In genomic region chr9:92534199-92535159, GRCh38 we compare ENCODE assay signal across 11 cellular contexts. TPM values are rescaled to one million over a fixed set of nuclear protein-coding genes. Genes with fewer than 3 reads are reported as not detected.
A peak's percentile ranks its signal among the peaks of the same experiment; 100 is the strongest.
DNase-seq lines count a peak whose midpoint lies in the region; ATAC-seq, FAIRE-seq and TF ChIP-seq lines count a peak whose summit lies in the region.
"Had no signal": no experiment of that assay in that cellular context is flagged by ENCODE, and none has a peak within 500 bp of the region (broad histone marks: within the 10 kb centered on the region; RNA-seq: fewer than 3 reads in every experiment).

No MANE protein-coding gene starts in this region.

- peak overlapping the region; percentile 28; the same call in 1 of the 2 replicates for H3K4me2 ChIP-seq in HepG2 (ENCODE audit: low read depth, low read length)

- POLR2A ChIA-PET in MCF 10A (lab: Yijun Ruan, JAX) (interaction anchor here (0.9 to 2.1 kb wide), 5 partner anchors 9 to 67 kb away, joined by 3 to 6 read pairs (median 4); no protein-coding TSS in a partner anchor), HepG2 (lab: Yijun Ruan, JAX) (no interaction called here)

- H3K4me3 ChIP-seq in breast epithelium (peak overlapping the region; percentile 14 to 57 (median 30)), SJSA1 (peak overlapping the region; percentile 4; the same call in 1 of the 2 replicates), HepG2 (replicated peaks in 1 of 3; ENCODE audit: insufficient read depth in 1 of 3, low read depth in 2 of 3, low read length in 3 of 3) (no peak overlapping the region), aorta (ENCODE audit: low read length in 2 of 2) (peak overlapping the region; percentile 67 to 76)
- H3K4me3 ChIP-seq: colonic mucosa had no signal

- no peak overlapping the region for H3K27ac Mint-ChIP-seq in MCF 10A (ENCODE audit: low read depth, unreplicated experiment)

- 49% methylated on average over 3 of the region's 4 CpGs for WGBS in HepG2 (ENCODE audit: low lambda C conversion rate)
- 49 to 70% methylated on average over 4 of the region's 4 CpGs for WGBS in aorta, 2 donors

- H3K36me3 Mint-ChIP-seq in MCF 10A (ENCODE audit: insufficient read depth, unreplicated experiment) = no peaks in the 10 kb centered on the region

- H3K27me3 Mint-ChIP-seq in MCF 10A (ENCODE audit: insufficient read depth, unreplicated experiment) = no peaks in the 10 kb centered on the region

- CTCF ChIA-PET in MCF 10A (lab: Yijun Ruan, JAX) (interaction anchor here (1.1 kb wide), 2 partner anchors 10 to 13 kb away, joined by 3 read pairs; no protein-coding TSS in a partner anchor), HepG2 (lab: Yijun Ruan, JAX; ENCODE audit: low intra/inter-chr PET ratio, low total read pairs) (no interaction called here)

- H3K27me3 ChIP-seq in breast epithelium (no peaks in the 10 kb centered on the region), SJSA1 (replicated peaks) (no peaks in the 10 kb centered on the region), HepG2 (ENCODE audit: control insufficient read depth in 1 of 2, insufficient read depth in 2 of 2, low read length in 2 of 2) (no peaks in the 10 kb centered on the region), aorta (ENCODE audit: control insufficient read depth in 1 of 2, insufficient read depth in 2 of 2, low read length in 1 of 2) (no peaks in the 10 kb centered on the region)
- H3K27me3 ChIP-seq: colonic mucosa had no signal

- ATAC-seq in HepG2 (peak; percentile 30; the same call in 1 of the 3 replicates), aorta (ENCODE audit: low FRiP score) (no peak), GM18873 (IDR thresholded peaks at IDR 0.05; ENCODE audit: low FRiP score, unreplicated experiment) (no peak)

- no peaks in the 10 kb centered on the region for H4K20me1 ChIP-seq in HepG2 (ENCODE audit: insufficient read depth, low read length)

- TF ChIP-seq EP300 in HepG2 (IDR thresholded peaks at IDR 0.05; ENCODE audit: low read depth in 2 of 2, low read length in 2 of 2) (no peak), HepG2 (CRISPR knock-in tag; IDR thresholded peaks at IDR 0.05; ENCODE audit: borderline replicate concordance) (no peak)

- H2AFZ ChIP-seq in HepG2 (ENCODE audit: low read length) = peak overlapping the region; percentile 68

- no peak for FAIRE-seq in HepG2 (lab: Jason Lieb, UNC)

- TF ChIP-seq RAD21 in HepG2 (CRISPR knock-in tag; IDR thresholded peaks at IDR 0.05) = no peak

- no peaks in the 10 kb centered on the region for H3K4me1 Mint-ChIP-seq in MCF 10A (ENCODE audit: insufficient read depth, unreplicated experiment)

- TF ChIP-seq CTCF in breast epithelium (IDR thresholded peaks at IDR 0.05) = no peak
- no peak for TF ChIP-seq CTCF in MCF 10A (IDR thresholded peaks at IDR 0.05; ENCODE audit: unreplicated experiment)
- TF ChIP-seq CTCF in HepG2 (CRISPR knock-in tag; IDR thresholded peaks at IDR 0.05) = no peak

- H3K36me3 ChIP-seq in breast epithelium (no peaks in the 10 kb centered on the region), SJSA1 (no peaks in the 10 kb centered on the region), HepG2 (replicated peaks in 1 of 2; ENCODE audit: control insufficient read depth in 1 of 2, insufficient read depth in 2 of 2, low read length in 2 of 2) (no peaks in the 10 kb centered on the region), aorta (ENCODE audit: control insufficient read depth in 1 of 2, insufficient read depth in 2 of 2, low read length in 1 of 2) (peaks cover 0 to 2% of the 10 kb centered on the region in 2 donors)
- H3K36me3 ChIP-seq: colonic mucosa had no signal

- no peak overlapping the region for H3K9ac ChIP-seq in HepG2 (ENCODE audit: insufficient read depth, low read depth, low read length)

- no peak overlapping the region for H3K4me3 Mint-ChIP-seq in MCF 10A (ENCODE audit: unreplicated experiment)

- H3K9me3 Mint-ChIP-seq in MCF 10A (ENCODE audit: unreplicated experiment) = peaks cover 21% of the 10 kb centered on the region

- TF ChIP-seq POLR2A in breast epithelium (IDR thresholded peaks at IDR 0.05) = no peak
- TF ChIP-seq POLR2A in HepG2 (IDR thresholded peaks at IDR 0.05; ENCODE audit: insufficient read depth in 1 of 2, low read depth in 2 of 2, low read length in 2 of 2) = no peak

- H3K4me1 ChIP-seq in breast epithelium (no peaks in the 10 kb centered on the region), SJSA1 (replicated peaks) (peaks cover 24% of the 10 kb centered on the region), HepG2 (ENCODE audit: insufficient read depth, low read length) (peaks cover 36% of the 10 kb centered on the region), aorta (ENCODE audit: control insufficient read depth in 1 of 2, insufficient read depth in 2 of 2, low read length in 2 of 2) (peaks cover 0 to 2% of the 10 kb centered on the region in 2 donors)
- H3K4me1 ChIP-seq: colonic mucosa had no signal

- peaks cover 0 to 12% of the 10 kb centered on the region in 2 donors for H3K9me3 ChIP-seq in breast epithelium
- no peaks in the 10 kb centered on the region for H3K9me3 ChIP-seq in SJSA1 (replicated peaks)
- H3K9me3 ChIP-seq in HepG2 (ENCODE audit: low read length) = no peaks in the 10 kb centered on the region
- H3K9me3 ChIP-seq in aorta (ENCODE audit: control insufficient read depth, low read length) = no peaks in the 10 kb centered on the region
- H3K9me3 ChIP-seq: colonic mucosa had no signal

- H3K27ac ChIP-seq in breast epithelium (peak overlapping the region; percentile 6 to 70), SJSA1 (no peak overlapping the region), HepG2 (ENCODE audit: extremely low read length, insufficient read depth, low read length) (no peak overlapping the region), aorta (ENCODE audit: low read depth in 1 of 2, low read length in 2 of 2) (peak overlapping the region in 1 of 2 donors; percentile 64)
- H3K27ac ChIP-seq: colonic mucosa had no signal

- in situ Hi-C loops in HepG2 (cut with HindIII; ENCODE audit: extremely low pct_ligation_motif_present, low pct_unique_long_range_greater_than_20kb) = no loop called here

- intact Hi-C loops in breast epithelium (cut with DNase I; ENCODE audit: low total_unique reads) = no loop called here
- intact Hi-C loops in MCF 10A (cut with micrococcal nuclease) = no loop called here
- intact Hi-C loops in HepG2 (cut with micrococcal nuclease; ENCODE audit: unreplicated experiment) = no loop called here
- intact Hi-C loops in aorta (cut with DNase I) = loop anchor here (2.0 to 5.0 kb wide), 4 partner anchors 37 to 70 kb away; no protein-coding TSS in a partner anchor

- H3K79me2 ChIP-seq in HepG2 (ENCODE audit: insufficient read depth, low read length) = no peaks in the 10 kb centered on the region

- DNase-seq in breast epithelium (ENCODE audit: low spot score in 2 of 2) (no peak), MCF 10A (ENCODE audit: unreplicated experiment) (no peak), SJSA1 (ENCODE audit: low read depth in 1 of 2, low spot score in 2 of 2) (peak in 1 of 2 experiments; percentile 20), HepG2 (ENCODE audit: low spot score) (no peak), aorta (no peak), MV-4-11 (lab: John Stamatoyannopoulos, UW) (no peak)
- no peak for DNase-seq in effector CD8-positive, alpha-beta T cell (lab: John Stamatoyannopoulos, UW)
- DNase-seq: colonic mucosa, NCI-H526 had no signal

- BruUV-seq in MCF 10A (replicated peaks; lab: Mats Ljungman, UMichigan) (no TSS peak), HepG2 (replicated peaks; lab: Mats Ljungman, UMichigan) (no TSS peak)

RNA-seq across cellular contexts. Expression of gene ECM2, which starts 1.3 kb away (rescaled TPM):
- 10 to 100 TPM; 13.8 to 92.2 (median 25.5) TPM for total RNA-seq in breast epithelium
- total RNA-seq in MCF 10A (2022) = 10.2 and 13.5 TPM in 2 replicates
- 2.2 and 4.9 TPM in 2 replicates for total RNA-seq in SJSA1 (2014; rRNA removed; shearing (Covaris generic))
- not detected in 2 replicates for total RNA-seq in HepG2 (2016; rRNA removed; fragmentation: Illumina TruSeq; extraction: Trizol)
- total RNA-seq in HepG2 (2016; cell fraction: cytosol; rRNA removed; fragmentation: Illumina TruSeq; extraction: Trizol; ENCODE audit: low read depth) = not detected in 2 replicates
- 0.13 TPM in 1 of 2 replicates, not detected in the other for total RNA-seq in HepG2 (2016; cell fraction: insoluble cytoplasmic fraction; rRNA removed; fragmentation: Illumina TruSeq; extraction: Trizol)
- not detected in 2 replicates for total RNA-seq in HepG2 (2016; cell fraction: membrane; rRNA removed; fragmentation: Illumina TruSeq; extraction: Trizol)
- total RNA-seq in HepG2 (2016; cell fraction: nucleus; rRNA removed; fragmentation: Illumina TruSeq; extraction: Trizol) = not detected in 2 replicates
- 0.37 and 0.67 TPM in 2 replicates for polyA plus RNA-seq in HepG2 (2011; rRNA removed)
- polyA plus RNA-seq in HepG2 (2011; cell fraction: cytosol; rRNA removed) = 0.16 and 0.40 TPM in 2 replicates
- polyA plus RNA-seq in HepG2 (2011; cell fraction: nucleus; rRNA removed) = 0.26 and 0.42 TPM in 2 replicates
- polyA plus RNA-seq in HepG2 (2012) = 3.1 and 10.1 TPM in 2 replicates
- not detected in 2 replicates for polyA plus RNA-seq in HepG2 (2016; cell fraction: cytosol; fragmentation: Illumina TruSeq; extraction: Trizol; ENCODE audit: low read depth)
- not detected in 2 replicates for polyA plus RNA-seq in HepG2 (2016; cell fraction: insoluble cytoplasmic fraction; fragmentation: Illumina TruSeq; extraction: Trizol; ENCODE audit: low read depth)
- polyA plus RNA-seq in HepG2 (2016; cell fraction: membrane; fragmentation: Illumina TruSeq; extraction: Trizol; ENCODE audit: low read depth) = not detected in 2 replicates
- not detected in 2 replicates for polyA plus RNA-seq in HepG2 (2016; cell fraction: nucleus; fragmentation: Illumina TruSeq; extraction: Trizol; ENCODE audit: insufficient read depth, low read depth)
- 0.26 and 0.58 TPM in 2 replicates for polyA minus RNA-seq in HepG2 (2011; rRNA and poly(A)+ RNA removed; ENCODE audit: low replicate concordance)
- polyA minus RNA-seq in HepG2 (2011; cell fraction: cytosol; rRNA and poly(A)+ RNA removed) = 0.30 TPM in 1 of 2 replicates, not detected in the other
- 0.37 and 0.64 TPM in 2 replicates for polyA minus RNA-seq in HepG2 (2011; cell fraction: nucleus; rRNA and poly(A)+ RNA removed)
- 10 to 100 TPM; 54.6 to 65.6 TPM for total RNA-seq in aorta
- 100 to 1,000 TPM in 1 of 2 donors, 10 to 100 TPM in 1; 47.8 to 102 TPM for polyA plus RNA-seq in aorta
- total RNA-seq: kidney epithelial cell had no signal

RNA-seq across cellular contexts. Expression of gene ASPN, which starts 52.2 kb away (rescaled TPM):
- total RNA-seq in breast epithelium (1 to 10 TPM; 3.9 to 6.3 (median 6.2) TPM), MCF 10A (2022) (0.12 TPM in 1 of 2 replicates, not detected in the other), HepG2 (2016; rRNA removed; fragmentation: Illumina TruSeq; extraction: Trizol) (not detected in 2 replicates), aorta (100 to 1,000 TPM in 1 of 2 donors, 10 to 100 TPM in 1; 79.8 to 113 TPM)
- total RNA-seq in SJSA1 (2014; rRNA removed; shearing (Covaris generic)) = not detected in 2 replicates
- not detected in 2 replicates for total RNA-seq in HepG2 (2016; cell fraction: cytosol; rRNA removed; fragmentation: Illumina TruSeq; extraction: Trizol; ENCODE audit: low read depth)
- total RNA-seq in HepG2 (2016; cell fraction: insoluble cytoplasmic fraction; rRNA removed; fragmentation: Illumina TruSeq; extraction: Trizol) = not detected in 2 replicates
- not detected in 2 replicates for total RNA-seq in HepG2 (2016; cell fraction: membrane; rRNA removed; fragmentation: Illumina TruSeq; extraction: Trizol)
- not detected in 2 replicates for total RNA-seq in HepG2 (2016; cell fraction: nucleus; rRNA removed; fragmentation: Illumina TruSeq; extraction: Trizol)
- polyA plus RNA-seq in HepG2 (2011; rRNA removed) (not detected in 2 replicates), aorta (100 to 1,000 TPM in 1 of 2 donors, 10 to 100 TPM in 1; 82.1 to 227 TPM)
- not detected in 2 replicates for polyA plus RNA-seq in HepG2 (2011; cell fraction: cytosol; rRNA removed)
- not detected in 2 replicates for polyA plus RNA-seq in HepG2 (2011; cell fraction: nucleus; rRNA removed)
- polyA plus RNA-seq in HepG2 (2012) = not detected in 2 replicates
- polyA plus RNA-seq in HepG2 (2016; cell fraction: cytosol; fragmentation: Illumina TruSeq; extraction: Trizol; ENCODE audit: low read depth) = not detected in 2 replicates
- polyA plus RNA-seq in HepG2 (2016; cell fraction: insoluble cytoplasmic fraction; fragmentation: Illumina TruSeq; extraction: Trizol; ENCODE audit: low read depth) = not detected in 2 replicates
- not detected in 2 replicates for polyA plus RNA-seq in HepG2 (2016; cell fraction: membrane; fragmentation: Illumina TruSeq; extraction: Trizol; ENCODE audit: low read depth)
- not detected in 2 replicates for polyA plus RNA-seq in HepG2 (2016; cell fraction: nucleus; fragmentation: Illumina TruSeq; extraction: Trizol; ENCODE audit: insufficient read depth, low read depth)
- polyA minus RNA-seq in HepG2 (2011; rRNA and poly(A)+ RNA removed; ENCODE audit: low replicate concordance) = not detected in 2 replicates
- polyA minus RNA-seq in HepG2 (2011; cell fraction: cytosol; rRNA and poly(A)+ RNA removed) = not detected in 2 replicates
- not detected in 2 replicates for polyA minus RNA-seq in HepG2 (2011; cell fraction: nucleus; rRNA and poly(A)+ RNA removed)
- total RNA-seq: kidney epithelial cell had no signal

Comparison
In these comparisons a context has a peak if more than half of its experiments do, and no peak if none do; other contexts are left out.
1. H3K27ac ChIP-seq: peak in breast epithelium (2 of 2); none in SJSA1 (single experiment) and HepG2 (single experiment).
2. H3K4me3 ChIP-seq: peak in breast epithelium (3 of 3), SJSA1 (single experiment) and aorta (2 of 2); none in HepG2 (0 of 3).
3. RNA of gene ASPN, which starts 52.2 kb away (total RNA-seq): 79.8 to 113 TPM in aorta; 3.9 to 6.3 TPM in breast epithelium, 0.12 TPM in MCF 10A, not detected in SJSA1 and not detected in HepG2; every median in the first group is over 10 times any median in the second.
4. intact Hi-C loops: an anchor here in aorta (2.0 to 5.0 kb wide); none called in breast epithelium, MCF 10A and HepG2.